16 cellular contexts compared by ENCODE assay signal in genomic region chr14:92470215-92470614, GRCh38. TPM values are rescaled to one million over a fixed set of nuclear protein-coding genes. Genes with fewer than 3 reads are reported as not detected.
A peak's percentile ranks its signal among the peaks of the same experiment; 100 is the strongest.
DNase-seq lines count a peak whose midpoint lies in the region; ATAC-seq, FAIRE-seq and TF ChIP-seq lines count a peak whose summit lies in the region.
"Had no signal": no experiment of that assay in that cellular context is flagged by ENCODE, and none has a peak within 500 bp of the region (broad histone marks: within the 10 kb centered on the region; RNA-seq: fewer than 3 reads in every experiment).

No MANE protein-coding gene starts in this region.

- WGBS in A549 (ENCODE audit: missing lambda C conversion rate) = 94% methylated on average over 3 of the region's 3 CpGs
- 11% methylated on average over 3 of the region's 3 CpGs for WGBS in SK-N-SH (ENCODE audit: low lambda C conversion rate)

- H2AFZ ChIP-seq in GM23338 (no peak overlapping the region), SK-N-SH (ENCODE audit: low read depth) (no peak overlapping the region)

- H3K4me1 Mint-ChIP-seq in GM23338 = peaks cover 39% of the 10 kb centered on the region
- H3K4me1 Mint-ChIP-seq in effector memory CD8-positive, alpha-beta T cell (ENCODE audit: low read depth in 2 of 2) = peaks cover 4 to 8% of the 10 kb centered on the region in 2 donors

- peak in 1 of 2 experiments; percentile 50 for DNase-seq in A549 (ENCODE audit: low read depth in 1 of 2, low spot score in 1 of 2)
- DNase-seq in GM23338 (ENCODE audit: low spot score) = peak; percentile 11
- DNase-seq in SK-N-SH = no peak
- DNase-seq in fibroblast of the aortic adventitia (ENCODE audit: low read depth) = peak; percentile 60
- DNase-seq in effector memory CD8-positive, alpha-beta T cell = no peak
- no peak for DNase-seq in middle frontal gyrus (ENCODE audit: extremely low spot score, low spot score)
- no peak for DNase-seq in G401 (ENCODE audit: low spot score)
- DNase-seq in stimulated activated CD4-positive, alpha-beta T cell treated with anti-CD3 and anti-CD28 coated beads, Interleukin-4, amount 100 ng/mL, for 1 hour = no peak
- DNase-seq: ACHN; activated naive CD4-positive, alpha-beta T cell treated with anti-CD3 and anti-CD28 coated beads, Interleukin-2, amount 50 U/mL, for 16 hours; cortex of kidney; DND-41; foreskin melanocyte; NCI-H2081; posterior cingulate gyrus had no signal

- H3K36me3 Mint-ChIP-seq in GM23338 (ENCODE audit: low read depth) = peaks cover 8% of the 10 kb centered on the region; the same call in 2 of the 3 replicates
- no peaks in the 10 kb centered on the region for H3K36me3 Mint-ChIP-seq in effector memory CD8-positive, alpha-beta T cell (ENCODE audit: insufficient read depth)

- peaks cover 14% of the 10 kb centered on the region for H3K9me3 Mint-ChIP-seq in GM23338
- no peaks in the 10 kb centered on the region for H3K9me3 Mint-ChIP-seq in effector memory CD8-positive, alpha-beta T cell

- H4K20me1 ChIP-seq in GM23338 (replicated peaks; ENCODE audit: insufficient read depth) = no peaks in the 10 kb centered on the region
- no peaks in the 10 kb centered on the region for H4K20me1 ChIP-seq in SK-N-SH (ENCODE audit: insufficient read depth)

- TF ChIP-seq POLR2A in A549 (IDR thresholded peaks at IDR 0.05; ENCODE audit: low read length) = no peak

- no peaks in the 10 kb centered on the region for H3K36me3 ChIP-seq in GM23338 (ENCODE audit: insufficient read depth)
- H3K36me3 ChIP-seq in SK-N-SH (replicated peaks in 1 of 2; ENCODE audit: control insufficient read depth in 1 of 2, insufficient read depth in 2 of 2, low read length in 1 of 2) = no peaks in the 10 kb centered on the region

- CTCF ChIA-PET in A549 (lab: Yijun Ruan, JAX) (interaction anchor here (1.5 kb wide), 1 partner anchor 11 kb away, joined by 4 read pairs; no protein-coding TSS in a partner anchor), SK-N-SH (lab: Yijun Ruan, JAX) (interaction anchor here (0.6 kb wide), 1 partner anchor 120 kb away, joined by 3 read pairs; no protein-coding TSS in a partner anchor)

- H3K27ac ChIP-seq in A549 = peak overlapping the region in 1 of 2 experiments; percentile 86; a peak in 4 of 6 replicates
- no peak overlapping the region for H3K27ac ChIP-seq in GM23338 (ENCODE audit: low read depth)
- peak overlapping the region; percentile 35 to 89; a peak in 3 of 4 replicates for H3K27ac ChIP-seq in SK-N-SH (ENCODE audit: low read depth in 2 of 2, low read length in 1 of 2)
- H3K27ac ChIP-seq: VCaP had no signal

- TF ChIP-seq CTCF in A549 (IDR thresholded peaks at IDR 0.05) (no peak), GM23338 (conservative IDR thresholded peaks at IDR 0.05; ENCODE audit: low read depth in 2 of 2) (no peak), SK-N-SH (IDR thresholded peaks at IDR 0.05) (no peak), fibroblast of the aortic adventitia (IDR thresholded peaks at IDR 0.05; ENCODE audit: insufficient read depth, low read length) (no peak)

- H3K4me3 Mint-ChIP-seq in GM23338 = no peak overlapping the region
- H3K4me3 Mint-ChIP-seq in effector memory CD8-positive, alpha-beta T cell = no peak overlapping the region

- TF ChIP-seq RAD21 in A549 (conservative IDR thresholded peaks at IDR 0.05 in 1 of 2, IDR thresholded peaks at IDR 0.05 in 1 of 2) (no peak), SK-N-SH (IDR thresholded peaks at IDR 0.05; ENCODE audit: low read length) (no peak)

- H3F3A ChIP-seq in GM23338 (replicated peaks; ENCODE audit: low read depth) = no peaks in the 10 kb centered on the region
- peaks cover 17% of the 10 kb centered on the region for H3F3A ChIP-seq in SK-N-SH (replicated peaks; ENCODE audit: insufficient read depth)

- POLR2A ChIA-PET in A549 (lab: Yijun Ruan, JAX) (no interaction called here), SK-N-SH (lab: Yijun Ruan, JAX) (no interaction called here)

- FAIRE-seq in A549 (lab: Jason Lieb, UNC) = no peak

- H3K9me3 ChIP-seq in A549 (peaks cover 17% of the 10 kb centered on the region), SK-N-SH (no peaks in the 10 kb centered on the region)

- H3K4me2 ChIP-seq in A549 (0 out of 3 replicates have a peak overlapping the region, but pooled peaks have one; percentile 7), GM23338 (no peak overlapping the region), SK-N-SH (no peak overlapping the region)

- no peak for TF ChIP-seq EP300 in A549 (IDR thresholded peaks at IDR 0.05)
- TF ChIP-seq EP300 in SK-N-SH (IDR thresholded peaks at IDR 0.05; ENCODE audit: borderline replicate concordance in 1 of 2, low read depth in 1 of 2, low read length in 1 of 2) = peak; percentile 64 to 90; a peak in 3 of 4 replicates

- ATAC-seq in A549 (no peak), GM23338 (no peak)
- ATAC-seq in effector memory CD8-positive, alpha-beta T cell (replicated peaks) = no peak

- no peaks in the 10 kb centered on the region for H3K27me3 ChIP-seq in GM23338 (ENCODE audit: insufficient read depth)
- H3K27me3 ChIP-seq in SK-N-SH (ENCODE audit: insufficient read depth) = no peaks in the 10 kb centered on the region

- H3K27ac Mint-ChIP-seq in GM23338 = no peak overlapping the region
- no peak overlapping the region for H3K27ac Mint-ChIP-seq in effector memory CD8-positive, alpha-beta T cell

- H3K4me1 ChIP-seq in A549 (peaks cover 42% of the 10 kb centered on the region), GM23338 (ENCODE audit: insufficient read depth) (peaks cover 10% of the 10 kb centered on the region), SK-N-SH (ENCODE audit: control insufficient read depth in 1 of 2, insufficient read depth in 2 of 2, low read depth in 1 of 2, low read length in 1 of 2) (peaks cover 8 to 13% of the 10 kb centered on the region in 2 experiments)

- H3K27me3 Mint-ChIP-seq in GM23338 (ENCODE audit: insufficient read depth, low read depth, poor library complexity) = peaks cover under 1% of the 10 kb centered on the region
- H3K27me3 Mint-ChIP-seq in effector memory CD8-positive, alpha-beta T cell = no peaks in the 10 kb centered on the region

- no peak overlapping the region for H3K9ac ChIP-seq in SK-N-SH

- H3K4me3 ChIP-seq in A549 = no peak overlapping the region
- no peak overlapping the region for H3K4me3 ChIP-seq in GM23338
- no peak overlapping the region for H3K4me3 ChIP-seq in SK-N-SH (ENCODE audit: low read depth in 2 of 2, low read length in 1 of 2)
- H3K4me3 ChIP-seq in fibroblast of the aortic adventitia (ENCODE audit: low read depth, low read length) = no peak overlapping the region

- H3K79me2 ChIP-seq in GM23338 (replicated peaks; ENCODE audit: insufficient read depth) (no peaks in the 10 kb centered on the region), SK-N-SH (ENCODE audit: insufficient read depth) (no peaks in the 10 kb centered on the region)

- H3K9me2 ChIP-seq in GM23338 (ENCODE audit: insufficient read depth) (peaks cover 10% of the 10 kb centered on the region; the same call in 1 of the 2 replicates), SK-N-SH (no peaks in the 10 kb centered on the region)

- in situ Hi-C loops in G401 (cut with HindIII; ENCODE audit: low sequenced_read_pairs) = no loop called here

TF ChIP-seq in A549, 52 proteins besides CTCF, POLR2A, EP300 and RAD21 (continues in another document):
- TF ChIP-seq RCOR1 (IDR thresholded peaks at IDR 0.05; ENCODE audit: low read depth, low read length) (no peak), HOXB5 (CRISPR knock-in tag; IDR thresholded peaks at IDR 0.05) (no peak), MAZ (IDR thresholded peaks at IDR 0.05; ENCODE audit: borderline replicate concordance, low read depth, low read length) (no peak), ESRRA (IDR thresholded peaks at IDR 0.05; ENCODE audit: borderline replicate concordance, low read length) (no peak), NR3C1 (IDR thresholded peaks at IDR 0.05) (no peak), CHD4 (IDR thresholded peaks at IDR 0.05; ENCODE audit: borderline replicate concordance) (no peak)

TF ChIP-seq in GM23338, 12 proteins besides CTCF, POLR2A, EP300 and RAD21 (continues in another document):
- TF ChIP-seq ZNF114 (CRISPR knock-in tag; IDR thresholded peaks at IDR 0.05) = no peak
- no peak for TF ChIP-seq EZH2 (IDR thresholded peaks at IDR 0.05; ENCODE audit: low read depth, unreplicated experiment)

TF ChIP-seq in SK-N-SH, 30 proteins besides CTCF, POLR2A, EP300 and RAD21 (continues in another document):
- TF ChIP-seq POLR2AphosphoS5 (IDR thresholded peaks at IDR 0.05; ENCODE audit: low read depth, low read length) (peak; percentile 95), TEAD4 (IDR thresholded peaks at IDR 0.05; ENCODE audit: borderline replicate concordance, insufficient read depth) (peak; percentile 85)

RNA-seq across cellular contexts. Expression of gene RIN3, which starts 43.4 kb away (rescaled TPM):
- polyA plus RNA-seq in A549 (2011; rRNA removed) (5.6 and 8.1 TPM in 2 replicates), A549 (2017; fragmentation: RNase III; extraction: RNeasy Plus Mini Kit Qiagen cat#74134 plus additional on column Dnase treatment) (14.5 to 17.6 TPM (median 15.7 TPM) in 3 replicates), GM23338 (2016; fragmentation: Nextera tagmentation; extraction: Ambion mirVana) (0.63 and 1.5 TPM in 2 replicates), SK-N-SH (2012; rRNA removed) (5.8 and 12.4 TPM in 2 replicates)
- 10.2 and 14.2 TPM in 2 replicates for polyA plus RNA-seq in A549 (2012; cell fraction: cytosol; rRNA removed)
- 14.1 and 18.1 TPM in 2 replicates for polyA plus RNA-seq in A549 (2012; cell fraction: nucleus; rRNA removed)
- 12.7 and 15.4 TPM in 2 replicates for polyA minus RNA-seq in A549 (2011; rRNA and poly(A)+ RNA removed)
- total RNA-seq in GM23338 (2014; rRNA removed; shearing (Covaris generic)) = 0.78 and 0.97 TPM in 2 replicates
- 6.6 and 10.2 TPM in 2 replicates for polyA plus RNA-seq in SK-N-SH (2012; cell fraction: cytosol; rRNA removed)
- 14.2 and 18.0 TPM in 2 replicates for polyA plus RNA-seq in SK-N-SH (2012; cell fraction: nucleus; rRNA removed)
- 5.7 and 7.2 TPM in 2 replicates for total RNA-seq in fibroblast of the aortic adventitia (ENCODE audit: low replicate concordance)
- total RNA-seq in G401 (2014; rRNA removed; shearing (Covaris generic)) = 0.18 and 0.85 TPM in 2 replicates

Comparison
In these comparisons a context has a peak if more than half of its experiments do, and no peak if none do; other contexts are left out.
1. DNase-seq: peak in GM23338 (single experiment) and fibroblast of the aortic adventitia (single experiment); none in SK-N-SH (single experiment), effector memory CD8-positive, alpha-beta T cell (0 of 3), middle frontal gyrus (single experiment), G401 (single experiment) and stimulated activated CD4-positive, alpha-beta T cell treated with anti-CD3 and anti-CD28 coated beads, Interleukin-4, amount 100 ng/mL, for 1 hour (single experiment).
2. Of the 12 proteins assayed by ChIP-seq in both A549 and SK-N-SH: peak only in A549: none; only in SK-N-SH: EP300, MAX and PBX3; in both: none; in neither: 9.